Comparison of ENCODE assay signal across 25 cellular contexts in the genomic region with DNA sequence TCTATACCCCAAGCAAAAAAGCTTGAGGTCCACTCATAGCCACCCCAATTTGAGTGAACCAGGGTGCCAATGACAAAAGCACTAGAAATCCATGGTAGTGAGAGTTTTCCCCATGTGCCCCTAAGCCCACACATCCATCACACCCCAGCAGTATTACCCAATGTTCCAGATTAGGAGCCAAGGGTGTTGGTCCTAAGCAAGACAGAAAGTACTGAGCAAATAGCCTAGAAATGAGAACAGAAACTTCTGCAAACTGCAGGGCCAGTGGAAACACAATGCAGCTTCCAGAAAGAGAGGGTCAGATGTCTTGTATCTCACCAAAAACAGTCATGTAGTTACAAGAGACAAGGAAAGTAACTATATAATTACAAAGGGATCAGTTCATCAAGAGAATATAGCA. TPM values are rescaled to one million over a fixed set of nuclear protein-coding genes. Genes with fewer than 3 reads are reported as not detected.
"Had no signal": no experiment of that assay in that cellular context is flagged by ENCODE, and none has a peak within 500 bp of the region (broad histone marks: within the 10 kb centered on the region; RNA-seq: fewer than 3 reads in every experiment).

No MANE protein-coding gene starts in this region.

- ATAC-seq: activated T-cell treated with anti-CD3 and anti-CD28 coated beads, Interleukin-2, amount 50 U/mL, for 4 hours; gastrocnemius medialis; left lung; naive thymus-derived CD4-positive, alpha-beta T cell; right lobe of liver; stimulated activated effector memory CD8-positive, alpha-beta T cell treated with anti-CD3 and anti-CD28 coated beads, Interleukin-12 subunit alpha, Interleukin-12 subunit beta, amount 100 ng/mL, for 72 hours; WTC11 had no signal

- H3K27ac Mint-ChIP-seq: activated naive CD8-positive, alpha-beta T cell; activated T-helper 2 cell treated with anti-CD3 and anti-CD28 coated beads, Interferon-gamma antibody, Interleukin-2, Interleukin-4, amounts not matched to agents 10 μg/mL and 5 μg/mL and 100 μg/mL, durations not matched to agents 14 hours and 24 hours and 36 hours; endodermal cell; naive thymus-derived CD4-positive, alpha-beta T cell; stimulated activated effector memory CD8-positive, alpha-beta T cell treated with anti-CD3 and anti-CD28 coated beads, Interleukin-12 subunit alpha, Interleukin-12 subunit beta, amount 100 ng/mL, for 72 hours; WTC11 had no signal

- H3K9me3 Mint-ChIP-seq: activated T-cell treated with anti-CD3 and anti-CD28 coated beads, Interleukin-2, amount 50 U/mL, for 4 hours; activated T-helper 2 cell treated with anti-CD3 and anti-CD28 coated beads, Interferon-gamma antibody, Interleukin-2, Interleukin-4, amounts not matched to agents 10 μg/mL and 5 μg/mL and 100 μg/mL, durations not matched to agents 14 hours and 24 hours and 36 hours; central memory CD8-positive, alpha-beta T cell; endodermal cell; neural crest cell; WTC11 had no signal

- H3K4me1 Mint-ChIP-seq: central memory CD8-positive, alpha-beta T cell; naive thymus-derived CD4-positive, alpha-beta T cell; stimulated activated effector memory CD8-positive, alpha-beta T cell treated with anti-CD3 and anti-CD28 coated beads, Interleukin-12 subunit alpha, Interleukin-12 subunit beta, amount 100 ng/mL, for 72 hours had no signal

- DNase-seq: activated CD4-positive, alpha-beta T cell treated with anti-CD3 and anti-CD28 coated beads, Interleukin-2, amount 50 U/mL, for 48 hours; activated CD8-positive, alpha-beta memory T cell treated with anti-CD3 and anti-CD28 coated beads, Interleukin-2, amount 50 U/mL, for 48 hours; activated naive CD4-positive, alpha-beta T cell; activated T-cell treated with anti-CD3 and anti-CD28 coated beads, Interleukin-2, amount 50 U/mL, for 4 hours; adrenal gland; endodermal cell; esophagus squamous epithelium; gastrocnemius medialis; hippocampal formation; kidney glomerular epithelial cell; left lung; naive thymus-derived CD4-positive, alpha-beta T cell; occipital lobe; right lobe of liver; small intestine; stimulated activated CD4-positive, alpha-beta T cell treated with anti-CD3 and anti-CD28 coated beads, Interleukin-2, amount 100 ng/mL, for 24 hours; stomach; transverse colon had no signal

- H3K4me3 Mint-ChIP-seq: activated naive CD8-positive, alpha-beta T cell; activated T-cell treated with anti-CD3 and anti-CD28 coated beads, Interleukin-2, amount 50 U/mL, for 4 hours; central memory CD8-positive, alpha-beta T cell; endodermal cell; naive thymus-derived CD4-positive, alpha-beta T cell; neural crest cell; stimulated activated effector memory CD8-positive, alpha-beta T cell treated with anti-CD3 and anti-CD28 coated beads, Interleukin-12 subunit alpha, Interleukin-12 subunit beta, amount 100 ng/mL, for 72 hours; WTC11 had no signal

- FAIRE-seq: urothelium cell line had no signal

- H3K36me3 Mint-ChIP-seq: activated naive CD8-positive, alpha-beta T cell; stimulated activated effector memory CD8-positive, alpha-beta T cell treated with anti-CD3 and anti-CD28 coated beads, Interleukin-12 subunit alpha, Interleukin-12 subunit beta, amount 100 ng/mL, for 72 hours; WTC11 had no signal

RNA-seq across cellular contexts. Expression of a gene that starts 10.9 kb away (rescaled TPM):
- polyA plus RNA-seq: naive thymus-derived CD4-positive, alpha-beta T cell had no signal

RNA-seq across cellular contexts. Expression of a gene that starts 46.7 kb away (rescaled TPM):
- polyA plus RNA-seq: adrenal gland; naive thymus-derived CD4-positive, alpha-beta T cell had no signal
